ENCODE assay signal across 20 cellular contexts in the genomic region with DNA sequence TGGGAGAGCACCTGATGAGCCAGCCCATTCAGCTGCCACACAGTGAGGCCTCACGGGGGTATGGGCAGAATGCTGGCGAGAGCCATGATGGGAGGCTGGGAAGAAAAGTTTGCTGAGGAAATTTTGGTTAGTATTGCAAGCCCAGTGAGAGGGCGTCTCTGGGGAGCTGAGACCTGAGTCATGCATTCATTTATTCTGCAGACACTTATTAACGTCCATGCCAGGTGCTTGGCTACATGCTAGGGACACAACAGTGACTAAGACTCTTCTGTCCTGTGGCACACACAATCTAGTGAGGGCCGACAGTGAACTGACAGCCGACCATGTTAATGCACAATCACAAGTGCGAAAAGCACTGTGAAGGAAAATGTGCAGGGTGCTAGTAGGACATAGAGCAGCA. TPM values are rescaled to one million over a fixed set of nuclear protein-coding genes. Genes with fewer than 3 reads are reported as not detected.
"Had no signal": no experiment of that assay in that cellular context is flagged by ENCODE, and none has a peak within 500 bp of the region (broad histone marks: within the 10 kb centered on the region; RNA-seq: fewer than 3 reads in every experiment).

No MANE protein-coding gene starts in this region.

- H3K9me3 ChIP-seq: gastrocnemius medialis, mucosa of descending colon, sigmoid colon, spleen had no signal

- H3K79me2 ChIP-seq: parathyroid adenoma had no signal

- H3K36me3 ChIP-seq: gastrocnemius medialis, sigmoid colon had no signal

- DNase-seq: activated CD4-positive, alpha-beta memory T cell treated with anti-CD3 and anti-CD28 coated beads for 36 hours; activated CD4-positive, alpha-beta T cell treated with anti-CD3 and anti-CD28 coated beads for 4 hours; cortex of kidney; effector CD4-positive, alpha-beta T cell; gastrocnemius medialis; kidney glomerular epithelial cell; mucosa of descending colon; naive thymus-derived CD4-positive, alpha-beta T cell; sigmoid colon; spleen; stimulated activated CD4-positive, alpha-beta T cell treated with anti-CD3 and anti-CD28 coated beads, Interleukin-4, amount 100 ng/mL, for 4 hours; SW 1271 had no signal

- H3K27ac ChIP-seq: gastrocnemius medialis, parathyroid adenoma, sigmoid colon, spleen had no signal

- H2AFZ ChIP-seq: parathyroid adenoma had no signal

- H3K4me3 ChIP-seq: gastrocnemius medialis, mucosa of descending colon, sigmoid colon, spleen had no signal

- ATAC-seq: mucosa of descending colon; naive thymus-derived CD4-positive, alpha-beta T cell; stimulated activated memory B cell treated with anti-CD40 and anti-IgM and Interleukin-4, amounts not matched to agents 10 μg/mL and 1 μg/mL and 100 μg/mL, for 72 hours; WTC11 had no signal

- FAIRE-seq: endothelial cell of umbilical vein had no signal

- H3K9ac ChIP-seq: parathyroid adenoma had no signal

- H3K27me3 ChIP-seq: gastrocnemius medialis, sigmoid colon, spleen had no signal

- H3K4me1 ChIP-seq: parathyroid adenoma, sigmoid colon, spleen had no signal

RNA-seq across cellular contexts. Expression of a gene that starts 29.0 kb away (rescaled TPM):
- total RNA-seq: activated CD4-positive, alpha-beta memory T cell treated with anti-CD3 and anti-CD28 coated beads for 36 hours; endothelial cell of umbilical vein; fibroblast of lung; gastrocnemius medialis; liver; mucosa of descending colon; naive thymus-derived CD4-positive, alpha-beta T cell; sigmoid colon; spleen; T-helper 2 cell treated with Interferon-gamma antibody and Interleukin-4, amounts not matched to agents 100 ng/mL and 5 ng/mL, for 36 hours; ureter; WTC11 had no signal
- polyA plus RNA-seq: endothelial cell of umbilical vein; fibroblast of lung; liver; naive thymus-derived CD4-positive, alpha-beta T cell; sigmoid colon had no signal
